Comparison of ENCODE assay signal across 11 cellular contexts in the genomic region with DNA sequence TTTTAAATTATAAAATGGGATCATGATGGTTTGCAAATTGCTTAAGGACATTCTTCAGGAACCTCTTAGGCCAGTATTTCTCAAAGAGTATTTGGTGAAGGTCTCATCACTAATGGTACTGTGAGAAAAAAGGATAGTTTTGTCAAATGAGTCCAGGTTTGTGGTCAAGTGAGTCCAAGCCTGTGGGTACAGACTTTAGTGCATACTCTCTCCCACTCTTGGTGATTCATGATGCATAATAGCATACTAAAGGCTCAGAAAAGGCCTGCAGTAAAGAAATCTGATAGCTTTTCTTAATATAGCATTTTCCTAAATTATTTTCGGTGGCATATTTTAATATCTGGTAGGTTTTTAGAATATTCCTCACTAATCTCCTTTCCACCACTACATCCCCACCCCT. TPM values are rescaled to one million over a fixed set of nuclear protein-coding genes. Genes with fewer than 3 reads are reported as not detected.
DNase-seq lines count a peak whose midpoint lies in the region; ATAC-seq and TF ChIP-seq lines count a peak whose summit lies in the region.
"Had no signal": no experiment of that assay in that cellular context is flagged by ENCODE, and none has a peak within 500 bp of the region (broad histone marks: within the 10 kb centered on the region; RNA-seq: fewer than 3 reads in every experiment).

No MANE protein-coding gene starts in this region.

- H3K27ac ChIP-seq in GM23338 (ENCODE audit: low read depth) (no peak overlapping the region), smooth muscle cell (ENCODE audit: low read depth) (peak overlapping the region; percentile 99), colonic mucosa (no peak overlapping the region)
- H3K27ac ChIP-seq: neutrophil had no signal

- H3K36me3 Mint-ChIP-seq in GM23338 (ENCODE audit: low read depth) = no peaks in the 10 kb centered on the region

- intact Hi-C loops in colonic mucosa (cut with DNase I) = no loop called here

- H3K36me3 ChIP-seq in GM23338 (ENCODE audit: insufficient read depth) (no peaks in the 10 kb centered on the region; the same call in 1 of the 2 replicates), smooth muscle cell (ENCODE audit: low read depth) (no peaks in the 10 kb centered on the region), colonic mucosa (no peaks in the 10 kb centered on the region)
- H3K36me3 ChIP-seq: neutrophil had no signal

- H3K27me3 ChIP-seq in GM23338 (ENCODE audit: insufficient read depth) (no peaks in the 10 kb centered on the region), smooth muscle cell (ENCODE audit: low read depth) (no peaks in the 10 kb centered on the region), colonic mucosa (no peaks in the 10 kb centered on the region)
- H3K27me3 ChIP-seq: neutrophil had no signal

- H2AFZ ChIP-seq in GM23338 = no peak overlapping the region
- H2AFZ ChIP-seq in smooth muscle cell (ENCODE audit: low read depth) = no peak overlapping the region

- no peaks in the 10 kb centered on the region for H3F3A ChIP-seq in GM23338 (replicated peaks; ENCODE audit: low read depth)
- peaks cover 18% of the 10 kb centered on the region for H3F3A ChIP-seq in smooth muscle cell (ENCODE audit: low read depth)

- no peak overlapping the region for H3K4me3 Mint-ChIP-seq in GM23338

- peak overlapping the region; percentile 88 for H3K9ac ChIP-seq in smooth muscle cell (ENCODE audit: low read depth)
- H3K9ac ChIP-seq in colonic mucosa (ENCODE audit: low read depth in 2 of 2, low read length in 2 of 2) = no peak overlapping the region

- WGBS in smooth muscle cell (ENCODE audit: low lambda C conversion rate) = 43% methylated on average over 1 of the region's 1 CpG

- no peaks in the 10 kb centered on the region for H3K9me3 ChIP-seq in smooth muscle cell (replicated peaks; ENCODE audit: low read depth)
- H3K9me3 ChIP-seq in colonic mucosa = no peaks in the 10 kb centered on the region
- H3K9me3 ChIP-seq: neutrophil had no signal

- TF ChIP-seq CTCF in GM23338 (conservative IDR thresholded peaks at IDR 0.05; ENCODE audit: low read depth in 2 of 2) = no peak
- no peak for TF ChIP-seq CTCF in foreskin fibroblast (IDR thresholded peaks at IDR 0.05; ENCODE audit: low read depth, low read length)
- no peak for TF ChIP-seq CTCF in smooth muscle cell (IDR thresholded peaks at IDR 0.05; ENCODE audit: borderline replicate concordance, insufficient read depth, poor library complexity, severe bottlenecking)
- TF ChIP-seq CTCF in colonic mucosa (IDR thresholded peaks at IDR 0.05) = no peak

- peaks cover 42% of the 10 kb centered on the region for H3K4me1 Mint-ChIP-seq in GM23338

- no peak for DNase-seq in GM23338 (ENCODE audit: low spot score)
- DNase-seq in SW480 (ENCODE audit: low spot score) = peak; percentile 14
- peak; percentile 75 to 77 for DNase-seq in foreskin fibroblast
- no peak for DNase-seq in smooth muscle cell (lab: John Stamatoyannopoulos, UW; ENCODE audit: unreplicated experiment)
- no peak for DNase-seq in colonic mucosa
- DNase-seq in ecto neural progenitor cell (ENCODE audit: low spot score) = no peak
- no peak for DNase-seq in stimulated activated CD4-positive, alpha-beta T cell treated with anti-CD3 and anti-CD28 coated beads, Interleukin-4, amount 100 ng/mL, for 1 hour
- no peak for DNase-seq in cortex of kidney (lab: John Stamatoyannopoulos, UW)
- DNase-seq: Kasumi-1, OCI-M1 had no signal

- H3K79me2 ChIP-seq in GM23338 (replicated peaks; ENCODE audit: insufficient read depth) (no peaks in the 10 kb centered on the region), smooth muscle cell (ENCODE audit: low read depth) (no peaks in the 10 kb centered on the region)

- 0 out of 2 replicates have a peak overlapping the region, but pooled peaks have one; percentile 49 for H3K27ac Mint-ChIP-seq in GM23338

- H3K27me3 Mint-ChIP-seq in GM23338 (ENCODE audit: insufficient read depth, low read depth, poor library complexity) = peaks cover 9% of the 10 kb centered on the region

- H3K4me3 ChIP-seq in GM23338 (no peak overlapping the region), foreskin fibroblast (ENCODE audit: low read depth in 1 of 2, low read length in 2 of 2) (no peak overlapping the region), smooth muscle cell (no peak overlapping the region), colonic mucosa (no peak overlapping the region)

- H3K4me2 ChIP-seq in GM23338 (no peak overlapping the region), smooth muscle cell (peak overlapping the region; percentile 49)

- H4K20me1 ChIP-seq in GM23338 (replicated peaks; ENCODE audit: insufficient read depth) (no peaks in the 10 kb centered on the region), smooth muscle cell (ENCODE audit: low read depth) (peaks cover 17% of the 10 kb centered on the region)

- H3K9me3 Mint-ChIP-seq in GM23338 = no peaks in the 10 kb centered on the region

- no peak for ATAC-seq in GM23338

- H3K4me1 ChIP-seq in GM23338 (ENCODE audit: insufficient read depth) (peaks cover 11% of the 10 kb centered on the region), smooth muscle cell (ENCODE audit: low read depth) (peaks cover 44% of the 10 kb centered on the region), colonic mucosa (no peaks in the 10 kb centered on the region)

- no peaks in the 10 kb centered on the region for H3K9me2 ChIP-seq in GM23338 (ENCODE audit: insufficient read depth)

TF ChIP-seq in GM23338, 12 proteins besides CTCF, POLR2A, EP300 and RAD21 (continues in another document):
- TF ChIP-seq ETS1 (IDR thresholded peaks at IDR 0.05) (no peak), POLR2AphosphoS5 (IDR thresholded peaks at IDR 0.05; ENCODE audit: low read depth) (no peak), NANOG (IDR thresholded peaks at IDR 0.05; ENCODE audit: borderline replicate concordance) (no peak), REST (IDR thresholded peaks at IDR 0.05; ENCODE audit: unreplicated experiment) (no peak)

RNA-seq across cellular contexts. Expression of gene BOC, which starts 20.0 kb away (rescaled TPM):
- total RNA-seq in GM23338 (2014; rRNA removed; shearing (Covaris generic)) = 3.0 and 4.1 TPM in 2 replicates
- polyA plus RNA-seq in GM23338 (2016; fragmentation: Nextera tagmentation; extraction: Ambion mirVana) (2.1 and 3.2 TPM in 2 replicates), smooth muscle cell (31.2 and 31.4 TPM in 2 replicates)
- total RNA-seq in smooth muscle cell (16.7 and 19.5 TPM in 2 replicates), colonic mucosa (1 to 10 TPM; 1.9 to 9.8 TPM)

Comparison
In these comparisons a context has a peak if more than half of its experiments do, and no peak if none do; other contexts are left out.
1. DNase-seq: peak in SW480 (single experiment) and foreskin fibroblast (2 of 2); none in GM23338 (single experiment), smooth muscle cell (single experiment), colonic mucosa (single experiment), ecto neural progenitor cell (single experiment), stimulated activated CD4-positive, alpha-beta T cell treated with anti-CD3 and anti-CD28 coated beads, Interleukin-4, amount 100 ng/mL, for 1 hour (single experiment) and cortex of kidney (single experiment).